26 cellular contexts compared by ENCODE assay signal in genomic region chr4:54197926-54198325, GRCh38. TPM values are rescaled to one million over a fixed set of nuclear protein-coding genes. Genes with fewer than 3 reads are reported as not detected.
DNase-seq lines count a peak whose midpoint lies in the region; ATAC-seq and TF ChIP-seq lines count a peak whose summit lies in the region.
"Had no signal": no experiment of that assay in that cellular context is flagged by ENCODE, and none has a peak within 500 bp of the region (broad histone marks: within the 10 kb centered on the region; RNA-seq: fewer than 3 reads in every experiment).

No MANE protein-coding gene starts in this region.

- no peak for ATAC-seq in GM23338
- ATAC-seq: activated CD4-positive, CD25-positive, alpha-beta regulatory T cell treated with anti-CD3 and anti-CD28 coated beads, Interleukin-2, amount 50 U/mL, for 24 hours; activated naive CD4-positive, alpha-beta T cell treated with anti-CD3 and anti-CD28 coated beads, Interleukin-2, amount 50 U/mL, for 72 hours; activated T-helper 17 cell treated with anti-CD3 and anti-CD28 coated beads, Interleukin-2, amount 50 U/mL, for 72 hours; left colon; stimulated activated naive CD8-positive, alpha-beta T cell treated with anti-CD3 and anti-CD28 coated beads, Interleukin-15, Interleukin-2, amounts not matched to agents 100 U/mL and 50 U/mL, for 24 hours had no signal

- DNase-seq in HFFc6 = no peak
- no peak for DNase-seq in endodermal cell
- no peak for DNase-seq in smooth muscle cell (lab: John Stamatoyannopoulos, UW; ENCODE audit: unreplicated experiment)
- DNase-seq in GM23338 (ENCODE audit: low spot score) = no peak
- DNase-seq in HUDEP-2 (lab: John Stamatoyannopoulos, UW; ENCODE audit: unreplicated experiment in 76 of 76) = no peak
- no peak for DNase-seq in NCI-H226
- no peak for DNase-seq in stimulated activated CD4-positive, alpha-beta T cell treated with anti-CD3 and anti-CD28 coated beads, Interleukin-15, amount 100 ng/mL, for 24 hours
- DNase-seq: ACHN; activated CD4-positive, alpha-beta T cell treated with anti-CD3 and anti-CD28 coated beads, Interleukin-2, amount 50 U/mL, for 48 hours; activated CD8-positive, alpha-beta memory T cell treated with anti-CD3 and anti-CD28 coated beads, Interleukin-2, amount 50 U/mL, for 4 hours; caudate nucleus; esophagus squamous epithelium; NCI-H1694; NCI-H510A treated with DMSO at 0.1 percent for 48 hours; NK-92 treated with Interleukin-12 subunit alpha and Interleukin-12 subunit beta, amount 100 ng/mL, for 24 hours; right lobe of liver; stimulated activated naive CD8-positive, alpha-beta T cell treated with anti-CD3 and anti-CD28 coated beads, Interleukin-15, Interleukin-2, amounts not matched to agents 100 U/mL and 50 U/mL, for 24 hours had no signal

- H3K9me3 Mint-ChIP-seq in HFFc6 = no peaks in the 10 kb centered on the region
- peaks cover 20% of the 10 kb centered on the region for H3K9me3 Mint-ChIP-seq in endodermal cell
- no peaks in the 10 kb centered on the region for H3K9me3 Mint-ChIP-seq in nephron
- peaks cover 5% of the 10 kb centered on the region; the same call in 2 of the 3 replicates for H3K9me3 Mint-ChIP-seq in GM23338
- H3K9me3 Mint-ChIP-seq: activated naive CD4-positive, alpha-beta T cell treated with anti-CD3 and anti-CD28 coated beads, Interleukin-2, amount 50 U/mL, for 72 hours; activated T-helper 17 cell treated with anti-CD3 and anti-CD28 coated beads, Interleukin-2, amount 50 U/mL, for 72 hours; memory B cell; T-helper 1 cell treated with Interleukin-12 subunit alpha and Interleukin-12 subunit beta and Interleukin-4 antibody, amounts not matched to agents 30 μg/mL and 1 μg/mL, for 36 hours had no signal

- peaks cover 4% of the 10 kb centered on the region for H3K27me3 Mint-ChIP-seq in HFFc6 (ENCODE audit: insufficient read depth)
- no peaks in the 10 kb centered on the region for H3K27me3 Mint-ChIP-seq in endodermal cell (ENCODE audit: insufficient read depth)
- no peaks in the 10 kb centered on the region for H3K27me3 Mint-ChIP-seq in nephron (ENCODE audit: low read depth)
- H3K27me3 Mint-ChIP-seq in GM23338 (ENCODE audit: insufficient read depth, low read depth, poor library complexity) = peaks cover 4% of the 10 kb centered on the region

- H3K4me3 ChIP-seq in endodermal cell (ENCODE audit: low read length) (no peak overlapping the region), smooth muscle cell (no peak overlapping the region), GM23338 (no peak overlapping the region)
- H3K4me3 ChIP-seq: esophagus squamous epithelium, gastrocnemius medialis, right lobe of liver had no signal

- H3K36me3 Mint-ChIP-seq in HFFc6 (ENCODE audit: low read depth) = no peaks in the 10 kb centered on the region
- no peaks in the 10 kb centered on the region for H3K36me3 Mint-ChIP-seq in endodermal cell (ENCODE audit: low read depth)
- H3K36me3 Mint-ChIP-seq in nephron (ENCODE audit: low read depth) = no peaks in the 10 kb centered on the region
- no peaks in the 10 kb centered on the region for H3K36me3 Mint-ChIP-seq in GM23338 (ENCODE audit: low read depth)
- H3K36me3 Mint-ChIP-seq: activated naive CD4-positive, alpha-beta T cell treated with anti-CD3 and anti-CD28 coated beads, Interleukin-2, amount 50 U/mL, for 72 hours; IgD-negative memory B cell; memory B cell had no signal

- peak overlapping the region; percentile 66 for H3K4me2 ChIP-seq in smooth muscle cell
- no peak overlapping the region for H3K4me2 ChIP-seq in GM23338

- H3F3A ChIP-seq in smooth muscle cell (ENCODE audit: low read depth) (peaks cover 5% of the 10 kb centered on the region), GM23338 (replicated peaks; ENCODE audit: low read depth) (no peaks in the 10 kb centered on the region)

- H3K27ac ChIP-seq in endodermal cell (ENCODE audit: low read depth, low read length) = no peak overlapping the region
- no peak overlapping the region for H3K27ac ChIP-seq in smooth muscle cell (ENCODE audit: low read depth)
- H3K27ac ChIP-seq in GM23338 (ENCODE audit: low read depth) = no peak overlapping the region
- H3K27ac ChIP-seq: esophagus squamous epithelium, gastrocnemius medialis, right lobe of liver had no signal

- H3K36me3 ChIP-seq in endodermal cell (ENCODE audit: control insufficient read depth, insufficient read depth, low read length) (no peaks in the 10 kb centered on the region), smooth muscle cell (ENCODE audit: low read depth) (no peaks in the 10 kb centered on the region), GM23338 (ENCODE audit: insufficient read depth) (no peaks in the 10 kb centered on the region)
- H3K36me3 ChIP-seq: esophagus squamous epithelium, gastrocnemius medialis, right lobe of liver had no signal

- WGBS in endodermal cell (ENCODE audit: insufficient coverage in 1 of 2, insufficient read length in 1 of 2), 2 experiments = 93% methylated on average over 2 of the region's 2 CpGs; no CpG with 5 or more reads in 1 of the 2 experiments
- 78% methylated on average over 2 of the region's 2 CpGs for WGBS in smooth muscle cell (ENCODE audit: low lambda C conversion rate)

- H3K9me2 ChIP-seq in GM23338 (ENCODE audit: insufficient read depth) = no peaks in the 10 kb centered on the region

- H4K20me1 ChIP-seq in smooth muscle cell (ENCODE audit: low read depth) = no peaks in the 10 kb centered on the region
- H4K20me1 ChIP-seq in GM23338 (replicated peaks; ENCODE audit: insufficient read depth) = no peaks in the 10 kb centered on the region

- peaks cover 19% of the 10 kb centered on the region for H3K9me3 ChIP-seq in endodermal cell (ENCODE audit: control insufficient read depth, low read length)
- H3K9me3 ChIP-seq in smooth muscle cell (replicated peaks; ENCODE audit: low read depth) = no peaks in the 10 kb centered on the region
- H3K9me3 ChIP-seq: esophagus squamous epithelium, gastrocnemius medialis, right lobe of liver had no signal

- H3K79me2 ChIP-seq in smooth muscle cell (ENCODE audit: low read depth) (no peaks in the 10 kb centered on the region), GM23338 (replicated peaks; ENCODE audit: insufficient read depth) (no peaks in the 10 kb centered on the region)

- H3K9ac ChIP-seq in endodermal cell (ENCODE audit: extremely low read depth, low read length, poor library complexity, severe bottlenecking) (no peak overlapping the region), smooth muscle cell (ENCODE audit: low read depth) (no peak overlapping the region)

- peaks cover 19% of the 10 kb centered on the region for H3K4me1 Mint-ChIP-seq in HFFc6 (ENCODE audit: low read depth)
- peaks cover 17% of the 10 kb centered on the region for H3K4me1 Mint-ChIP-seq in endodermal cell
- H3K4me1 Mint-ChIP-seq in nephron = peaks cover 15% of the 10 kb centered on the region
- H3K4me1 Mint-ChIP-seq in GM23338 = peaks cover 6% of the 10 kb centered on the region; the same call in 2 of the 3 replicates
- H3K4me1 Mint-ChIP-seq: activated T-helper 17 cell treated with anti-CD3 and anti-CD28 coated beads, Interleukin-2, amount 50 U/mL, for 72 hours; IgD-negative memory B cell; memory B cell had no signal

- peak overlapping the region; percentile 91 for H3K27ac Mint-ChIP-seq in HFFc6
- no peak overlapping the region for H3K27ac Mint-ChIP-seq in endodermal cell
- peak overlapping the region; percentile 34 to 82 (median 64) for H3K27ac Mint-ChIP-seq in nephron
- no peak overlapping the region for H3K27ac Mint-ChIP-seq in GM23338
- H3K27ac Mint-ChIP-seq: activated naive CD4-positive, alpha-beta T cell treated with anti-CD3 and anti-CD28 coated beads, Interleukin-2, amount 50 U/mL, for 72 hours; activated T-helper 17 cell treated with anti-CD3 and anti-CD28 coated beads, Interleukin-2, amount 50 U/mL, for 72 hours; IgD-negative memory B cell; memory B cell; T-helper 1 cell treated with Interleukin-12 subunit alpha and Interleukin-12 subunit beta and Interleukin-4 antibody, amounts not matched to agents 30 μg/mL and 1 μg/mL, for 36 hours had no signal

- no peak for TF ChIP-seq CTCF in HFFc6 (IDR thresholded peaks at IDR 0.05)
- no peak for TF ChIP-seq CTCF in endodermal cell (conservative IDR thresholded peaks at IDR 0.05)
- no peak for TF ChIP-seq CTCF in nephron (IDR thresholded peaks at IDR 0.05; ENCODE audit: unreplicated experiment in 3 of 3)
- TF ChIP-seq CTCF in smooth muscle cell (IDR thresholded peaks at IDR 0.05; ENCODE audit: borderline replicate concordance, insufficient read depth, poor library complexity, severe bottlenecking) = no peak
- TF ChIP-seq CTCF in GM23338 (conservative IDR thresholded peaks at IDR 0.05; ENCODE audit: low read depth in 2 of 2) = no peak

- H3K27me3 ChIP-seq in endodermal cell (ENCODE audit: control insufficient read depth, insufficient read depth, low read length, poor library complexity, severe bottlenecking) (no peaks in the 10 kb centered on the region), smooth muscle cell (ENCODE audit: low read depth) (no peaks in the 10 kb centered on the region), GM23338 (ENCODE audit: insufficient read depth) (no peaks in the 10 kb centered on the region)
- H3K27me3 ChIP-seq: esophagus squamous epithelium, gastrocnemius medialis, right lobe of liver had no signal

- H3K4me1 ChIP-seq in endodermal cell (ENCODE audit: control insufficient read depth, insufficient read depth, low read length) (peaks cover 12% of the 10 kb centered on the region), smooth muscle cell (ENCODE audit: low read depth) (peaks cover 11% of the 10 kb centered on the region), GM23338 (ENCODE audit: insufficient read depth) (peaks cover 3% of the 10 kb centered on the region; the same call in 1 of the 2 replicates)
- H3K4me1 ChIP-seq: esophagus squamous epithelium, gastrocnemius medialis, right lobe of liver had no signal

- peak overlapping the region; percentile 96 for H2AFZ ChIP-seq in smooth muscle cell (ENCODE audit: low read depth)
- H2AFZ ChIP-seq in GM23338 = no peak overlapping the region

- H3K4me3 Mint-ChIP-seq in HFFc6 (peak overlapping the region; percentile 75), endodermal cell (peak overlapping the region; percentile 36), nephron (no peak overlapping the region), GM23338 (no peak overlapping the region)
- H3K4me3 Mint-ChIP-seq: activated T-helper 17 cell treated with anti-CD3 and anti-CD28 coated beads, Interleukin-2, amount 50 U/mL, for 72 hours; memory B cell; T-helper 1 cell treated with Interleukin-12 subunit alpha and Interleukin-12 subunit beta and Interleukin-4 antibody, amounts not matched to agents 30 μg/mL and 1 μg/mL, for 36 hours had no signal

TF ChIP-seq in GM23338, 12 proteins besides CTCF, POLR2A, EP300 and RAD21 (continues in another document):
- TF ChIP-seq STAT1 (IDR thresholded peaks at IDR 0.05; ENCODE audit: unreplicated experiment) (no peak), JUNB (IDR thresholded peaks at IDR 0.05; ENCODE audit: unreplicated experiment) (no peak), ZNF114 (CRISPR knock-in tag; IDR thresholded peaks at IDR 0.05) (no peak)

RNA-seq across cellular contexts. Expression of gene PDGFRA, which starts 31.2 kb away (rescaled TPM):
- 10 to 100 TPM; 28.9 to 94.2 (median 88.3) TPM for total RNA-seq in HFFc6 (2021; fragmentation: NEBNext Ultra II Directional; extraction: Animal tissue kit (Norgen Biotek cat#: 25700))
- total RNA-seq in endodermal cell (10 to 100 TPM in 1 of 2 donors, 1 to 10 TPM in 1; 7.8 to 10.7 TPM), smooth muscle cell (281 and 311 TPM in 2 replicates)
- 9.9 TPM for polyA plus RNA-seq in endodermal cell (2013, experiment 1 of 2)
- 8.4 TPM for polyA plus RNA-seq in endodermal cell (2013, experiment 2 of 2)
- polyA plus RNA-seq in smooth muscle cell (111 and 112 TPM in 2 replicates), GM23338 (2016; fragmentation: Nextera tagmentation; extraction: Ambion mirVana) (7.4 and 8.0 TPM in 2 replicates)
- 7.0 and 10.8 TPM in 2 replicates for total RNA-seq in GM23338 (2014; rRNA removed; shearing (Covaris generic))
- polyA plus RNA-seq: IgD-negative memory B cell had no signal

Comparison
In these comparisons a context has a peak if more than half of its experiments do, and no peak if none do; other contexts are left out.
1. H3K27ac Mint-ChIP-seq: peak in HFFc6 (single experiment) and nephron (3 of 3); none in endodermal cell (single experiment) and GM23338 (single experiment).
2. H3K4me3 Mint-ChIP-seq: peak in HFFc6 (single experiment) and endodermal cell (single experiment); none in nephron (0 of 3) and GM23338 (single experiment).